Comparison of ENCODE assay signal across 12 cellular contexts in the genomic region with DNA sequence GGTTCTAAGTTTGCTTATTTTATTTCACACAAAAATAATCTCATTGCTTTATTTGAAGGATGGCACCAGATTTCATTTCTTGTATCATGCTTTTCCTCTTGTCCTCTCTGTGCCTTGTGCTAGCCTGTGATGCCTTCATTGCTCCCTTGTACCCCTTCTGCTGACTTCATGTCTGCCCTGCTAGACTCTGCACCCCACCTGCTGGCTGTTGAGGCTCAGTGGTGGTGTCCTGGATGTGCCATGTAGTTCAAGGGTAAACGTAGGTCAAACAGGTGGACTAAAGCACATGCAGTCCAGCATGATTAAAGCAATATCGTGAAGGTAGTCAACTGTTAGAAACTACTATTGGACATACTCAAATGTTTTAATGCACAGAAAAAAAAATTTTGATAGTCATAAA. TPM values are rescaled to one million over a fixed set of nuclear protein-coding genes. Genes with fewer than 3 reads are reported as not detected.
DNase-seq lines count a peak whose midpoint lies in the region; ATAC-seq and TF ChIP-seq lines count a peak whose summit lies in the region.
"Had no signal": no experiment of that assay in that cellular context is flagged by ENCODE, and none has a peak within 500 bp of the region (broad histone marks: within the 10 kb centered on the region; RNA-seq: fewer than 3 reads in every experiment).

No MANE protein-coding gene starts in this region.

- WGBS in trophoblast cell (ENCODE audit: extremely low coverage, insufficient coverage, insufficient read length) = no CpG with 5 or more reads among the region's 2 CpGs

- no peak overlapping the region for H3K18ac ChIP-seq in trophoblast cell (ENCODE audit: low read length)

- H4K12ac ChIP-seq in trophoblast cell (ENCODE audit: low read depth, low read length) = no peak overlapping the region

- peaks cover 36% of the 10 kb centered on the region for H3K36me3 Mint-ChIP-seq in activated CD4-positive, alpha-beta T cell treated with anti-CD3 and anti-CD28 coated beads, Interleukin-2, amount 10 ng/mL, durations not matched to agents 7 days and 5 days (ENCODE audit: low read depth)
- peaks cover 37% of the 10 kb centered on the region for H3K36me3 Mint-ChIP-seq in stimulated activated memory B cell treated with anti-CD40 and anti-IgM and Interleukin-4, amounts not matched to agents 10 μg/mL and 1 μg/mL and 100 μg/mL, for 72 hours

- H2BK5ac ChIP-seq in trophoblast cell (ENCODE audit: low read depth, low read length, poor library complexity) = no peak overlapping the region

- no peak overlapping the region for H3K9ac ChIP-seq in trophoblast cell (ENCODE audit: low read length)

- H2BK120ac ChIP-seq in trophoblast cell (ENCODE audit: insufficient read depth, low read length, poor library complexity) = no peak overlapping the region

- peak; percentile 57 for TF ChIP-seq CTCF in choroid plexus epithelial cell (conservative IDR thresholded peaks at IDR 0.05; ENCODE audit: low read depth, low read length)
- no peak for TF ChIP-seq CTCF in omental fat pad (IDR thresholded peaks at IDR 0.05)

- no peaks in the 10 kb centered on the region for H3K79me2 ChIP-seq in trophoblast cell (ENCODE audit: control insufficient read depth, insufficient read depth, low read length, poor library complexity)

- no peak overlapping the region for H3K27ac Mint-ChIP-seq in activated CD4-positive, alpha-beta T cell treated with anti-CD3 and anti-CD28 coated beads, Interleukin-2, amount 10 ng/mL, durations not matched to agents 7 days and 5 days
- H3K27ac Mint-ChIP-seq in stimulated activated memory B cell treated with anti-CD40 and anti-IgM and Interleukin-4, amounts not matched to agents 10 μg/mL and 1 μg/mL and 100 μg/mL, for 72 hours = peak overlapping the region; percentile 41

- no peak overlapping the region for H3K4me2 ChIP-seq in trophoblast cell (ENCODE audit: low read length)

- DNase-seq in activated CD4-positive, alpha-beta T cell treated with anti-CD3 and anti-CD28 coated beads, Interleukin-2, amount 10 ng/mL, durations not matched to agents 7 days and 5 days = peak; percentile 22
- no peak for DNase-seq in activated CD4-positive, alpha-beta T cell treated with anti-CD3 and anti-CD28 coated beads for 48 hours
- DNase-seq in Jurkat, Clone E6-1 (ENCODE audit: low read depth, low spot score) = peak; percentile 29
- peak; percentile 22 for DNase-seq in choroid plexus epithelial cell (ENCODE audit: low read depth)
- DNase-seq in omental fat pad (ENCODE audit: low spot score) = no peak
- DNase-seq in trophoblast cell = no peak
- DNase-seq: GOT3, NCI-H1092 treated with DMSO at 0.1 percent for 48 hours had no signal

- H4K91ac ChIP-seq in trophoblast cell (ENCODE audit: low read depth, low read length) = no peak overlapping the region

- no peak for ATAC-seq in stimulated activated memory B cell treated with anti-CD40 and anti-IgM and Interleukin-4, amounts not matched to agents 10 μg/mL and 1 μg/mL and 100 μg/mL, for 72 hours
- ATAC-seq in omental fat pad (ENCODE audit: low FRiP score) (no peak), HG03039 (IDR thresholded peaks at IDR 0.05; ENCODE audit: unreplicated experiment) (no peak)

- no peak overlapping the region for H3K23ac ChIP-seq in trophoblast cell (ENCODE audit: low read length)

- no peaks in the 10 kb centered on the region for H3K4me1 Mint-ChIP-seq in activated CD4-positive, alpha-beta T cell treated with anti-CD3 and anti-CD28 coated beads, Interleukin-2, amount 10 ng/mL, durations not matched to agents 7 days and 5 days
- no peaks in the 10 kb centered on the region for H3K4me1 Mint-ChIP-seq in stimulated activated memory B cell treated with anti-CD40 and anti-IgM and Interleukin-4, amounts not matched to agents 10 μg/mL and 1 μg/mL and 100 μg/mL, for 72 hours

- H3K36me3 ChIP-seq in trophoblast cell (ENCODE audit: control insufficient read depth in 1 of 2, insufficient read depth in 2 of 2, low read length in 2 of 2) = peaks cover 7 to 9% of the 10 kb centered on the region in 2 experiments

- no peak overlapping the region for H2BK12ac ChIP-seq in trophoblast cell (ENCODE audit: low read length)

- H3K4me1 ChIP-seq in trophoblast cell (ENCODE audit: control insufficient read depth in 1 of 2, insufficient read depth in 2 of 2, low read length in 2 of 2) = no peaks in the 10 kb centered on the region

- no peak overlapping the region for H3K27ac ChIP-seq in trophoblast cell (ENCODE audit: low read depth, low read length)
- H3K27ac ChIP-seq: coronary artery had no signal

- H3K27me3 Mint-ChIP-seq in activated CD4-positive, alpha-beta T cell treated with anti-CD3 and anti-CD28 coated beads, Interleukin-2, amount 10 ng/mL, durations not matched to agents 7 days and 5 days = no peaks in the 10 kb centered on the region
- H3K27me3 Mint-ChIP-seq in stimulated activated memory B cell treated with anti-CD40 and anti-IgM and Interleukin-4, amounts not matched to agents 10 μg/mL and 1 μg/mL and 100 μg/mL, for 72 hours = no peaks in the 10 kb centered on the region

- no peaks in the 10 kb centered on the region for H3K9me3 Mint-ChIP-seq in activated CD4-positive, alpha-beta T cell treated with anti-CD3 and anti-CD28 coated beads, Interleukin-2, amount 10 ng/mL, durations not matched to agents 7 days and 5 days
- H3K9me3 Mint-ChIP-seq in stimulated activated memory B cell treated with anti-CD40 and anti-IgM and Interleukin-4, amounts not matched to agents 10 μg/mL and 1 μg/mL and 100 μg/mL, for 72 hours = no peaks in the 10 kb centered on the region

- no peak overlapping the region for H2AFZ ChIP-seq in trophoblast cell (ENCODE audit: insufficient read depth, low read length, poor library complexity)

- no peak overlapping the region for H2AK5ac ChIP-seq in trophoblast cell (ENCODE audit: low read length)

- no peak overlapping the region for H4K8ac ChIP-seq in trophoblast cell (ENCODE audit: low read depth, low read length)

- CTCF ChIA-PET in activated CD4-positive, alpha-beta T cell treated with anti-CD3 and anti-CD28 coated beads, Interleukin-2, amount 10 ng/mL, durations not matched to agents 7 days and 5 days (lab: Charles Lee) = interaction anchor here (1.4 kb wide), 1 partner anchor 90 kb away, joined by 3 read pairs; no protein-coding TSS in a partner anchor

- no peaks in the 10 kb centered on the region for H3K27me3 ChIP-seq in trophoblast cell (ENCODE audit: insufficient read depth, low read length)

- POLR2A ChIA-PET in activated CD4-positive, alpha-beta T cell treated with anti-CD3 and anti-CD28 coated beads, Interleukin-2, amount 10 ng/mL, durations not matched to agents 7 days and 5 days (lab: Charles Lee) = no interaction called here

- H3K4ac ChIP-seq in trophoblast cell (ENCODE audit: low read depth, low read length) = no peak overlapping the region

- H3K14ac ChIP-seq in trophoblast cell (ENCODE audit: low read length) = no peak overlapping the region

- no peaks in the 10 kb centered on the region for H3K9me3 ChIP-seq in trophoblast cell (ENCODE audit: insufficient read depth, low read depth, low read length)

- no peak overlapping the region for H3K4me3 Mint-ChIP-seq in activated CD4-positive, alpha-beta T cell treated with anti-CD3 and anti-CD28 coated beads, Interleukin-2, amount 10 ng/mL, durations not matched to agents 7 days and 5 days
- H3K4me3 Mint-ChIP-seq in stimulated activated memory B cell treated with anti-CD40 and anti-IgM and Interleukin-4, amounts not matched to agents 10 μg/mL and 1 μg/mL and 100 μg/mL, for 72 hours = no peak overlapping the region

- no peak overlapping the region for H3K4me3 ChIP-seq in Jurkat, Clone E6-1 (ENCODE audit: low read length)
- H3K4me3 ChIP-seq in choroid plexus epithelial cell (ENCODE audit: low read depth, low read length) (no peak overlapping the region), trophoblast cell (ENCODE audit: low read depth, low read length) (no peak overlapping the region)
- H3K4me3 ChIP-seq: coronary artery had no signal

- H3K79me1 ChIP-seq in trophoblast cell (ENCODE audit: low read length) = no peaks in the 10 kb centered on the region

RNA-seq across cellular contexts. Expression of a gene that starts 21.6 kb away (rescaled TPM):
- total RNA-seq in activated CD4-positive, alpha-beta T cell treated with anti-CD3 and anti-CD28 coated beads, Interleukin-2, amount 10 ng/mL, durations not matched to agents 7 days and 5 days = 10 to 100 TPM; 37.8 to 38.5 TPM
- 77.8 TPM for polyA plus RNA-seq in Jurkat, Clone E6-1 (2012; ENCODE audit: insufficient read depth, insufficient read length)
- 10 to 100 TPM; 30.0 to 41.8 (median 34.7) TPM for total RNA-seq in omental fat pad
- polyA plus RNA-seq in trophoblast cell (2013) = 32.4 and 34.5 TPM in 2 replicates

RNA-seq across cellular contexts. Expression of a gene that starts 36.0 kb away (rescaled TPM):
- under 1 TPM; 0.25 to 0.37 TPM for total RNA-seq in activated CD4-positive, alpha-beta T cell treated with anti-CD3 and anti-CD28 coated beads, Interleukin-2, amount 10 ng/mL, durations not matched to agents 7 days and 5 days
- polyA plus RNA-seq in Jurkat, Clone E6-1 (2012; ENCODE audit: insufficient read depth, insufficient read length) = not detected
- 10 to 100 TPM in 1 of 4 donors, 1 to 10 TPM in 2, under 1 TPM in 1; 0.96 to 13.1 (median 3.1) TPM for total RNA-seq in omental fat pad
- polyA plus RNA-seq in trophoblast cell (2013) = 1.7 and 2.1 TPM in 2 replicates

RNA-seq across cellular contexts. Expression of a gene that starts 47.8 kb away (rescaled TPM):
- 10 to 100 TPM; 13.6 to 15.2 TPM for total RNA-seq in activated CD4-positive, alpha-beta T cell treated with anti-CD3 and anti-CD28 coated beads, Interleukin-2, amount 10 ng/mL, durations not matched to agents 7 days and 5 days
- 10.0 TPM for polyA plus RNA-seq in Jurkat, Clone E6-1 (2012; ENCODE audit: insufficient read depth, insufficient read length)
- 10 to 100 TPM; 14.6 to 24.0 (median 21.5) TPM for total RNA-seq in omental fat pad
- polyA plus RNA-seq in trophoblast cell (2013) = 13.1 TPM in 2 replicates

RNA-seq across cellular contexts. Expression of a gene that starts 47.8 kb away (rescaled TPM):
- not detected for total RNA-seq in activated CD4-positive, alpha-beta T cell treated with anti-CD3 and anti-CD28 coated beads, Interleukin-2, amount 10 ng/mL, durations not matched to agents 7 days and 5 days
- not detected for polyA plus RNA-seq in Jurkat, Clone E6-1 (2012; ENCODE audit: insufficient read depth, insufficient read length)
- not detected for total RNA-seq in omental fat pad
- polyA plus RNA-seq in trophoblast cell (2013) = 0.08 and 0.10 TPM in 2 replicates
- total RNA-seq: mesenteric fat pad had no signal

Comparison
In these comparisons a context has a peak if more than half of its experiments do, and no peak if none do; other contexts are left out.
1. DNase-seq: peak in activated CD4-positive, alpha-beta T cell treated with anti-CD3 and anti-CD28 coated beads, Interleukin-2, amount 10 ng/mL, durations not matched to agents 7 days and 5 days (single experiment), Jurkat, Clone E6-1 (single experiment) and choroid plexus epithelial cell (single experiment); none in activated CD4-positive, alpha-beta T cell treated with anti-CD3 and anti-CD28 coated beads for 48 hours (single experiment), omental fat pad (single experiment) and trophoblast cell (0 of 2).